20 cellular contexts compared by ENCODE assay signal in the genomic region with DNA sequence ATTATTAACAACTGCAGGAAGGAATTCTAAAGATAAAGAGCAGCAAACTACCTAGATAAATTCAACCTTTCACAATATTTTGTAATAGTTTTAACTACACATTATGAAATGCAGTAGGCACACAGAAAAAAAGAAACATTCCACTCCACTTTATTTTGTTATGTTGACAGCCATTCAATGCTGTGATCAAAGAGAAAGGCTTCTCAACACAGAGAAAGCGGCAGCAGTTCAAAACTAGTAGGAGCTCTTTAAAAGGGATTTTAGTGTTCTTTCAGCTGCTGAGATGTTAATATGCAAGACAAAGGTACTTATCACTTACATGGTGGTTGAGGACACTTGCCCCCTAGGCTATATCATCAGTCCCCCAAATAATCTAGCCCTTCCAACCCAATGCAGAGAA. TPM values are rescaled to one million over a fixed set of nuclear protein-coding genes. Genes with fewer than 3 reads are reported as not detected.
A peak's percentile ranks its signal among the peaks of the same experiment; 100 is the strongest.
DNase-seq lines count a peak whose midpoint lies in the region; ATAC-seq and TF ChIP-seq lines count a peak whose summit lies in the region.
"Had no signal": no experiment of that assay in that cellular context is flagged by ENCODE, and none has a peak within 500 bp of the region (broad histone marks: within the 10 kb centered on the region; RNA-seq: fewer than 3 reads in every experiment).

No MANE protein-coding gene starts in this region.

- H3K9me3 ChIP-seq in Loucy (ENCODE audit: insufficient read depth, low read depth, low read length) (no peaks in the 10 kb centered on the region), neural progenitor cell (ENCODE audit: low read depth) (no peaks in the 10 kb centered on the region)
- H3K9me3 ChIP-seq: colonic mucosa, esophagus muscularis mucosa, right atrium auricular region, transverse colon had no signal

- no peak overlapping the region for H3K4me3 ChIP-seq in Loucy (ENCODE audit: low read length, poor library complexity, severe bottlenecking)
- peak overlapping the region; percentile 46 for H3K4me3 ChIP-seq in neural progenitor cell
- H3K4me3 ChIP-seq: colonic mucosa, esophagus muscularis mucosa, right atrium auricular region, transverse colon had no signal

- intact Hi-C loops in Calu3 (cut with micrococcal nuclease; ENCODE audit: unreplicated experiment), result no loop called here

- no peak for DNase-seq in Calu3
- peak; percentile 38 for DNase-seq in iPS DF 19.7 (ENCODE audit: low read depth, low spot score)
- DNase-seq in neural progenitor cell (ENCODE audit: low spot score), result peak; percentile 49
- no peak for DNase-seq in stimulated activated CD4-positive, alpha-beta T cell treated with anti-CD3 and anti-CD28 coated beads, Interleukin-12 subunit alpha, Interleukin-12 subunit beta, amount 100 ng/mL, for 4 hours
- no peak for DNase-seq in NCI-H1417 treated with DMSO at 0.1 percent for 48 hours (lab: John Stamatoyannopoulos, UW)
- no peak for DNase-seq in GF-D8 (lab: John Stamatoyannopoulos, UW)
- DNase-seq: activated CD4-positive, alpha-beta T cell treated with anti-CD3 and anti-CD28 coated beads, Interleukin-2, amount 10 ng/mL, durations not matched to agents 7 days and 5 days; aorta; colonic mucosa; DMS79; GOT3; head of caudate nucleus; SIG-M5; T1000; transverse colon had no signal

- H3F3A ChIP-seq in Loucy (ENCODE audit: low read depth), result no peaks in the 10 kb centered on the region
- H3F3A ChIP-seq in neural progenitor cell (ENCODE audit: low read depth), result peaks cover 99% of the 10 kb centered on the region

- peak overlapping the region; percentile 19 for H3K4me2 ChIP-seq in Loucy (ENCODE audit: low read depth, low read length, poor library complexity, severe bottlenecking)
- H3K4me2 ChIP-seq in neural progenitor cell, result peak overlapping the region; percentile 96

- peaks cover 56% of the 10 kb centered on the region for H3K4me1 Mint-ChIP-seq in Calu3 (ENCODE audit: low read depth, unreplicated experiment)
- H3K4me1 Mint-ChIP-seq in neural progenitor cell, result peaks cover 82% of the 10 kb centered on the region

- peaks cover 40% of the 10 kb centered on the region for H3K4me1 ChIP-seq in Loucy (ENCODE audit: insufficient read depth, low read length, poor library complexity, severe bottlenecking)
- H3K4me1 ChIP-seq in neural progenitor cell, result peaks cover 96% of the 10 kb centered on the region
- H3K4me1 ChIP-seq: right atrium auricular region had no signal

- peak overlapping the region; percentile 89 for H3K27ac ChIP-seq in neural progenitor cell
- H3K27ac ChIP-seq: colonic mucosa, esophagus muscularis mucosa, right atrium auricular region, transverse colon had no signal

- H3K36me3 Mint-ChIP-seq in Calu3 (ENCODE audit: insufficient read depth, unreplicated experiment), result peaks cover 22% of the 10 kb centered on the region
- no peaks in the 10 kb centered on the region for H3K36me3 Mint-ChIP-seq in neural progenitor cell

- H3K27me3 ChIP-seq in Loucy (ENCODE audit: insufficient read depth, low read length, poor library complexity, severe bottlenecking), result no peaks in the 10 kb centered on the region
- H3K27me3 ChIP-seq in neural progenitor cell, result no peaks in the 10 kb centered on the region
- H3K27me3 ChIP-seq: colonic mucosa, esophagus muscularis mucosa, right atrium auricular region, transverse colon had no signal

- TF ChIP-seq CTCF in Calu3 (IDR thresholded peaks at IDR 0.05; ENCODE audit: unreplicated experiment), result no peak
- TF ChIP-seq CTCF in Loucy (conservative IDR thresholded peaks at IDR 0.05; ENCODE audit: low read length), result no peak
- TF ChIP-seq CTCF in neural progenitor cell (IDR thresholded peaks at IDR 0.05), result no peak

- H3K9ac ChIP-seq in Loucy (ENCODE audit: low read depth, low read length, poor library complexity, severe bottlenecking) (no peak overlapping the region), neural progenitor cell (no peak overlapping the region)

- H3K27ac Mint-ChIP-seq in Calu3 (ENCODE audit: unreplicated experiment) (peak overlapping the region; percentile 42), neural progenitor cell (peak overlapping the region; percentile 97)
- H3K27ac Mint-ChIP-seq: activated CD4-positive, alpha-beta T cell treated with anti-CD3 and anti-CD28 coated beads, Interleukin-2, amount 10 ng/mL, durations not matched to agents 7 days and 5 days; activated T-helper 1 cell treated with anti-CD3 and anti-CD28 coated beads, Interleukin-12 subunit alpha, Interleukin-12 subunit beta, Interleukin-2, Interleukin-4 antibody, amounts not matched to agents 30 ng/mL and 10 ng/mL and 1 ng/mL, durations not matched to agents 14 hours and 24 hours and 36 hours had no signal

- H3K9me3 Mint-ChIP-seq in Calu3 (ENCODE audit: low read depth, unreplicated experiment) (no peaks in the 10 kb centered on the region), neural progenitor cell (no peaks in the 10 kb centered on the region)
- H3K9me3 Mint-ChIP-seq: activated CD4-positive, alpha-beta T cell treated with anti-CD3 and anti-CD28 coated beads, Interleukin-2, amount 10 ng/mL, durations not matched to agents 7 days and 5 days; activated T-helper 1 cell treated with anti-CD3 and anti-CD28 coated beads, Interleukin-12 subunit alpha, Interleukin-12 subunit beta, Interleukin-2, Interleukin-4 antibody, amounts not matched to agents 30 ng/mL and 10 ng/mL and 1 ng/mL, durations not matched to agents 14 hours and 24 hours and 36 hours had no signal

- CTCF ChIA-PET in Calu3 (lab: Charles Lee), result no interaction called here

- ATAC-seq in GM21447 (IDR thresholded peaks at IDR 0.05; ENCODE audit: unreplicated experiment), result no peak

- H3K36me3 ChIP-seq in Loucy (ENCODE audit: insufficient read depth, low read length) (no peaks in the 10 kb centered on the region), neural progenitor cell (no peaks in the 10 kb centered on the region)
- H3K36me3 ChIP-seq: colonic mucosa, esophagus muscularis mucosa, right atrium auricular region, transverse colon had no signal

- H4K20me1 ChIP-seq in Loucy (ENCODE audit: insufficient read depth, low read length, poor library complexity, severe bottlenecking), result peaks cover 7% of the 10 kb centered on the region
- H4K20me1 ChIP-seq in neural progenitor cell (ENCODE audit: low read depth), result peaks cover 93% of the 10 kb centered on the region

- BruUV-seq in Calu3 (replicated peaks; lab: Mats Ljungman, UMichigan), result no TSS peak

- H3K9me2 ChIP-seq in Loucy (replicated peaks; ENCODE audit: low read depth, low read length), result no peaks in the 10 kb centered on the region

- peak overlapping the region; percentile 60 for H3K4me3 Mint-ChIP-seq in Calu3 (ENCODE audit: low read depth, unreplicated experiment)
- peak overlapping the region; percentile 83 for H3K4me3 Mint-ChIP-seq in neural progenitor cell
- H3K4me3 Mint-ChIP-seq: activated CD4-positive, alpha-beta T cell treated with anti-CD3 and anti-CD28 coated beads, Interleukin-2, amount 10 ng/mL, durations not matched to agents 7 days and 5 days; activated T-helper 1 cell treated with anti-CD3 and anti-CD28 coated beads, Interleukin-12 subunit alpha, Interleukin-12 subunit beta, Interleukin-2, Interleukin-4 antibody, amounts not matched to agents 30 ng/mL and 10 ng/mL and 1 ng/mL, durations not matched to agents 14 hours and 24 hours and 36 hours had no signal

- H3K79me2 ChIP-seq in Loucy (ENCODE audit: insufficient read depth, low read length) (peaks cover 63% of the 10 kb centered on the region), neural progenitor cell (ENCODE audit: low read depth) (peaks cover 99% of the 10 kb centered on the region)

- H3K27me3 Mint-ChIP-seq in Calu3 (ENCODE audit: unreplicated experiment) (no peaks in the 10 kb centered on the region), neural progenitor cell (ENCODE audit: insufficient read depth, low read depth) (no peaks in the 10 kb centered on the region)
- H3K27me3 Mint-ChIP-seq: activated CD4-positive, alpha-beta T cell treated with anti-CD3 and anti-CD28 coated beads, Interleukin-2, amount 10 ng/mL, durations not matched to agents 7 days and 5 days had no signal

- H2AFZ ChIP-seq in Loucy (ENCODE audit: low read length) (no peak overlapping the region), neural progenitor cell (replicated peaks) (no peak overlapping the region)

RNA-seq across cellular contexts. Expression of gene CEMIP2, which starts 11.6 kb away (rescaled TPM):
- total RNA-seq in Calu3 (2022) (89.0 and 122 TPM in 2 replicates), neural progenitor cell (ENCODE audit: low replicate concordance) (185 and 218 TPM in 2 replicates)

Comparison
In these comparisons a context has a peak if more than half of its experiments do, and no peak if none do; other contexts are left out.
1. DNase-seq: peak in iPS DF 19.7 (single experiment) and neural progenitor cell (single experiment); none in Calu3 (single experiment), stimulated activated CD4-positive, alpha-beta T cell treated with anti-CD3 and anti-CD28 coated beads, Interleukin-12 subunit alpha, Interleukin-12 subunit beta, amount 100 ng/mL, for 4 hours (single experiment), NCI-H1417 treated with DMSO at 0.1 percent for 48 hours (single experiment) and GF-D8 (single experiment).